Comparison of ENCODE assay signal across 20 cellular contexts in the genomic region with DNA sequence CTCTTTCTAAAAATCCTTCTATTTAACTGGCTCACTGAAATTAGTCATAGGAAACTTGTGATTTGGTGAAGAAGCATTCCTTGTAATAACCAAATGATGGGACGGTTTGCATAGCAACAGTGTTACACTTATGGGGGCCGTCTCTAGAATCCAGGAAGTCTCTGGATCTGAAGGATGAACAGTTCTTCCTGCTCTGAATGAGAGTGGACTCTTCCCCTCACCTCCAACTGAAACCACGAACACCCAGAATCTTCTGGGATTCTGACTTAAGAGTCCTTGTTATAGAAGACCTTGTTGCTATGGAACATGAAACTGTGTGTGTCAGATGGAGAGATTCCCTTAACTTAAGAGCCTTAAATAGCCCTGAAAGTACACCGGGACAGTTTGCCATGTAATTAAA. TPM values are rescaled to one million over a fixed set of nuclear protein-coding genes. Genes with fewer than 3 reads are reported as not detected.
DNase-seq lines count a peak whose midpoint lies in the region; ATAC-seq and TF ChIP-seq lines count a peak whose summit lies in the region.
"Had no signal": no experiment of that assay in that cellular context is flagged by ENCODE, and none has a peak within 500 bp of the region (broad histone marks: within the 10 kb centered on the region; RNA-seq: fewer than 3 reads in every experiment).

No MANE protein-coding gene starts in this region.

- WGBS in heart right ventricle, 2 donors, result 34 to 39% methylated on average over 4 of the region's 4 CpGs

- H3K36me3 ChIP-seq in cardiac muscle cell, result no peaks in the 10 kb centered on the region
- H3K36me3 ChIP-seq in heart right ventricle, result no peaks in the 10 kb centered on the region
- H3K36me3 ChIP-seq in ascending aorta, result no peaks in the 10 kb centered on the region
- H3K36me3 ChIP-seq: prostate gland had no signal

- peak in 1 of 2 donors; percentile 22 for DNase-seq in cardiac muscle cell (ENCODE audit: low read depth in 1 of 2, low spot score in 1 of 2)
- no peak for DNase-seq in heart right ventricle
- peak; percentile 10 for DNase-seq in SK-MEL-5 (ENCODE audit: low read depth, low spot score)
- DNase-seq in fibroblast of villous mesenchyme (ENCODE audit: low read depth), result peak; percentile 34
- peak; percentile 20 for DNase-seq in superior temporal gyrus (ENCODE audit: extremely low spot score)
- DNase-seq in ascending aorta (ENCODE audit: low spot score in 2 of 2), result no peak
- DNase-seq: ACHN; DMS 273 treated with DMSO at 0.1 percent for 48 hours; naive thymus-derived CD4-positive, alpha-beta T cell; NCI-H1694; NCI-H524 treated with DMSO at 0.1 percent for 48 hours; stimulated activated CD4-positive, alpha-beta T cell treated with anti-CD3 and anti-CD28 coated beads, Interleukin-12 subunit alpha, Interleukin-12 subunit beta, amount 100 ng/mL, for 4 hours; stimulated activated naive CD4-positive, alpha-beta T cell treated with Interleukin-2 at 50 U/mL for 16 hours had no signal

- H3K27ac ChIP-seq in cardiac muscle cell (peak overlapping the region; percentile 59), heart right ventricle (no peak overlapping the region), ascending aorta (no peak overlapping the region)
- H3K27ac ChIP-seq: prostate gland, VCaP had no signal

- intact Hi-C loops in heart right ventricle (cut with DNase I) (loop anchor here in 1 of 10 donors (5.0 kb wide), 1 partner anchor 42 kb away; no protein-coding TSS in a partner anchor), ascending aorta (cut with DNase I) (no loop called here)

- peaks cover 10% of the 10 kb centered on the region for H3K4me1 ChIP-seq in cardiac muscle cell (ENCODE audit: low read depth)
- no peaks in the 10 kb centered on the region for H3K4me1 ChIP-seq in heart right ventricle
- H3K4me1 ChIP-seq in ascending aorta, result no peaks in the 10 kb centered on the region
- H3K4me1 ChIP-seq: prostate gland had no signal

- no peaks in the 10 kb centered on the region for H3K27me3 ChIP-seq in cardiac muscle cell
- peaks cover 0 to 9% (median 0%) of the 10 kb centered on the region in 7 donors for H3K27me3 ChIP-seq in heart right ventricle
- H3K27me3 ChIP-seq in ascending aorta, result no peaks in the 10 kb centered on the region
- H3K27me3 ChIP-seq: dorsolateral prefrontal cortex had no signal

- in situ Hi-C loops in SK-MEL-5 (cut with HindIII; ENCODE audit: low pct_unique_long_range_greater_than_20kb, low sequenced_read_pairs), result no loop called here

- no peak for ATAC-seq in heart right ventricle
- ATAC-seq in HG03521 (IDR thresholded peaks at IDR 0.05; ENCODE audit: unreplicated experiment), result no peak
- ATAC-seq in GM19452 (IDR thresholded peaks at IDR 0.05; ENCODE audit: unreplicated experiment), result no peak
- ATAC-seq: esophagus mucosa; naive thymus-derived CD4-positive, alpha-beta T cell had no signal

- H3K4me3 ChIP-seq in cardiac muscle cell (no peak overlapping the region), heart right ventricle (no peak overlapping the region), fibroblast of villous mesenchyme (ENCODE audit: low read depth, low read length) (no peak overlapping the region), ascending aorta (no peak overlapping the region)
- H3K4me3 ChIP-seq: prostate gland had no signal

- H3K9me3 ChIP-seq in cardiac muscle cell (ENCODE audit: low read depth) (no peaks in the 10 kb centered on the region), heart right ventricle (no peaks in the 10 kb centered on the region), ascending aorta (no peaks in the 10 kb centered on the region)
- H3K9me3 ChIP-seq: prostate gland had no signal

- no peak for TF ChIP-seq CTCF in cardiac muscle cell (IDR thresholded peaks at IDR 0.05; ENCODE audit: low read depth, low read length)
- TF ChIP-seq CTCF in heart right ventricle (IDR thresholded peaks at IDR 0.05), result no peak
- no peak for TF ChIP-seq CTCF in fibroblast of villous mesenchyme (IDR thresholded peaks at IDR 0.05; ENCODE audit: insufficient read depth, low read depth, low read length)
- TF ChIP-seq CTCF in ascending aorta (IDR thresholded peaks at IDR 0.05), result no peak

RNA-seq across cellular contexts. Expression of gene NOLC1, which starts 23.2 kb away (rescaled TPM):
- total RNA-seq in cardiac muscle cell, result 52.3 and 62.2 TPM in 2 replicates
- 56.2 and 74.2 TPM in 2 replicates for polyA plus RNA-seq in cardiac muscle cell
- total RNA-seq in heart right ventricle, result 10 to 100 TPM; 22.3 to 45.5 (median 29.0) TPM
- 10 to 100 TPM in 1 of 2 donors, 1 to 10 TPM in 1; 8.6 to 24.0 TPM for polyA plus RNA-seq in heart right ventricle
- total RNA-seq in SK-MEL-5 (2014; rRNA removed; shearing (Covaris generic)), result 64.7 and 65.5 TPM in 2 replicates
- polyA plus RNA-seq in SK-MEL-5 (2015; cell fraction: cytosol; rRNA removed), result 114 and 146 TPM in 2 replicates
- polyA plus RNA-seq in SK-MEL-5 (2015; cell fraction: nucleus; rRNA removed), result 96.5 and 131 TPM in 2 replicates
- 22.2 and 30.7 TPM in 2 replicates for total RNA-seq in fibroblast of villous mesenchyme
- total RNA-seq in ascending aorta, result 33.3 TPM

RNA-seq across cellular contexts. Expression of gene PPRC1, which starts 42.6 kb away (rescaled TPM):
- total RNA-seq in cardiac muscle cell (21.5 and 22.9 TPM in 2 replicates), heart right ventricle (10 to 100 TPM; 10.6 to 22.7 (median 13.0) TPM), fibroblast of villous mesenchyme (23.5 and 28.5 TPM in 2 replicates), ascending aorta (30.7 TPM)
- polyA plus RNA-seq in cardiac muscle cell (22.6 and 31.6 TPM in 2 replicates), heart right ventricle (10 to 100 TPM; 14.1 to 14.9 TPM)
- 10.8 and 15.6 TPM in 2 replicates for total RNA-seq in SK-MEL-5 (2014; rRNA removed; shearing (Covaris generic))
- 36.6 and 45.9 TPM in 2 replicates for polyA plus RNA-seq in SK-MEL-5 (2015; cell fraction: cytosol; rRNA removed)
- 70.8 and 73.6 TPM in 2 replicates for polyA plus RNA-seq in SK-MEL-5 (2015; cell fraction: nucleus; rRNA removed)

RNA-seq across cellular contexts. Expression of gene ELOVL3, which starts 50.7 kb away (rescaled TPM):
- total RNA-seq in cardiac muscle cell, result 0.18 TPM in 1 of 2 replicates, not detected in the other
- 0.10 and 0.82 TPM in 2 replicates for polyA plus RNA-seq in cardiac muscle cell
- under 1 TPM in 3 of 10 donors, not detected in 7; 0.22 to 0.45 (median 0.30) TPM for total RNA-seq in heart right ventricle
- under 1 TPM in 1 of 2 donors, not detected in 1; 0.23 TPM for polyA plus RNA-seq in heart right ventricle
- 0.58 and 0.69 TPM in 2 replicates for total RNA-seq in SK-MEL-5 (2014; rRNA removed; shearing (Covaris generic))
- polyA plus RNA-seq in SK-MEL-5 (2015; cell fraction: cytosol; rRNA removed), result 0.22 and 1.1 TPM in 2 replicates
- 0.38 and 1.7 TPM in 2 replicates for polyA plus RNA-seq in SK-MEL-5 (2015; cell fraction: nucleus; rRNA removed)
- total RNA-seq in fibroblast of villous mesenchyme, result 0.32 and 0.86 TPM in 2 replicates
- total RNA-seq in ascending aorta, result not detected
- total RNA-seq: activated CD8-positive, alpha-beta memory T cell treated with anti-CD3 and anti-CD28 coated beads for 36 hours; esophagus mucosa; naive thymus-derived CD4-positive, alpha-beta T cell had no signal
- polyA plus RNA-seq: naive thymus-derived CD4-positive, alpha-beta T cell had no signal

RNA-seq across cellular contexts. Expression of gene LDB1, which starts 55.2 kb away (rescaled TPM):
- 109 and 112 TPM in 2 replicates for total RNA-seq in cardiac muscle cell
- polyA plus RNA-seq in cardiac muscle cell, result 42.2 and 44.3 TPM in 2 replicates
- total RNA-seq in heart right ventricle, result 10 to 100 TPM; 39.2 to 63.8 (median 56.3) TPM
- polyA plus RNA-seq in heart right ventricle, result 10 to 100 TPM; 21.9 to 22.9 TPM
- total RNA-seq in SK-MEL-5 (2014; rRNA removed; shearing (Covaris generic)), result 27.6 and 31.1 TPM in 2 replicates
- polyA plus RNA-seq in SK-MEL-5 (2015; cell fraction: cytosol; rRNA removed), result 31.6 and 37.9 TPM in 2 replicates
- polyA plus RNA-seq in SK-MEL-5 (2015; cell fraction: nucleus; rRNA removed), result 209 and 211 TPM in 2 replicates
- 53.8 and 56.1 TPM in 2 replicates for total RNA-seq in fibroblast of villous mesenchyme
- total RNA-seq in ascending aorta, result 29.8 TPM

Comparison
In these comparisons a context has a peak if more than half of its experiments do, and no peak if none do; other contexts are left out.
1. DNase-seq: peak in SK-MEL-5 (single experiment), fibroblast of villous mesenchyme (single experiment) and superior temporal gyrus (single experiment); none in heart right ventricle (0 of 2) and ascending aorta (0 of 2).